Comparison of ENCODE assay signal across 15 cellular contexts in genomic region chr18:71673498-71673897, GRCh38.
"Had no signal": no experiment of that assay in that cellular context is flagged by ENCODE, and none has a peak within 500 bp of the region (broad histone marks: within the 10 kb centered on the region; RNA-seq: fewer than 3 reads in every experiment).

No MANE protein-coding gene starts in this region.

- H3K27me3 Mint-ChIP-seq: activated naive CD4-positive, alpha-beta T cell treated with anti-CD3 and anti-CD28 coated beads, Interleukin-2, amount 50 U/mL, for 24 hours; dendritic cell treated with granulocyte-macrophage colony-stimulating factor and Interleukin-4, amounts not matched to agents 40 ng/mL and 50 ng/mL, for 4 days; memory B cell; progenitor cell of endocrine pancreas had no signal

- H3K4me1 ChIP-seq: ascending aorta, breast epithelium, gastroesophageal sphincter, heart right ventricle, stomach, upper lobe of left lung had no signal

- DNase-seq: activated CD4-positive, alpha-beta T cell treated with anti-CD3 and anti-CD28 coated beads, Interleukin-2, amount 50 U/mL, for 48 hours; activated gamma-delta T cell; effector CD8-positive, alpha-beta T cell; heart right ventricle; stimulated activated CD4-positive, alpha-beta T cell treated with anti-CD3 and anti-CD28 coated beads, Interleukin-2, amount 100 ng/mL, for 24 hours; stomach had no signal

- H3K9me3 ChIP-seq: ascending aorta, breast epithelium, gastroesophageal sphincter, upper lobe of left lung had no signal

- H3K27ac Mint-ChIP-seq: activated naive CD4-positive, alpha-beta T cell treated with anti-CD3 and anti-CD28 coated beads, Interleukin-2, amount 50 U/mL, for 24 hours; dendritic cell treated with granulocyte-macrophage colony-stimulating factor and Interleukin-4, amounts not matched to agents 40 ng/mL and 50 ng/mL, for 4 days; memory B cell; progenitor cell of endocrine pancreas had no signal

- H3K9me3 Mint-ChIP-seq: memory B cell had no signal

- ATAC-seq: esophagus mucosa, gastroesophageal sphincter, heart right ventricle had no signal

- H3K27ac ChIP-seq: ascending aorta, breast epithelium, gastroesophageal sphincter, heart right ventricle, stomach, upper lobe of left lung had no signal

- H3K4me1 Mint-ChIP-seq: activated naive CD4-positive, alpha-beta T cell treated with anti-CD3 and anti-CD28 coated beads, Interleukin-2, amount 50 U/mL, for 24 hours; memory B cell had no signal

- H3K4me3 ChIP-seq: ascending aorta, breast epithelium, gastroesophageal sphincter, heart right ventricle, stomach, upper lobe of left lung had no signal

- H3K4me3 Mint-ChIP-seq: activated naive CD4-positive, alpha-beta T cell treated with anti-CD3 and anti-CD28 coated beads, Interleukin-2, amount 50 U/mL, for 24 hours; dendritic cell treated with granulocyte-macrophage colony-stimulating factor and Interleukin-4, amounts not matched to agents 40 ng/mL and 50 ng/mL, for 4 days; memory B cell had no signal

- H3K36me3 ChIP-seq: ascending aorta, breast epithelium, gastroesophageal sphincter, heart right ventricle, stomach, upper lobe of left lung had no signal

- H3K27me3 ChIP-seq: ascending aorta, breast epithelium, gastroesophageal sphincter, heart right ventricle, stomach, upper lobe of left lung had no signal
